ENCODE assay signal across 18 cellular contexts in genomic region chr1:153771241-153771640, GRCh38. TPM values are rescaled to one million over a fixed set of nuclear protein-coding genes. Genes with fewer than 3 reads are reported as not detected.
DNase-seq lines count a peak whose midpoint lies in the region; ATAC-seq and TF ChIP-seq lines count a peak whose summit lies in the region.
"Had no signal": no experiment of that assay in that cellular context is flagged by ENCODE, and none has a peak within 500 bp of the region (broad histone marks: within the 10 kb centered on the region; RNA-seq: fewer than 3 reads in every experiment).

No MANE protein-coding gene starts in this region.

- no peaks in the 10 kb centered on the region for H3K79me2 ChIP-seq in Loucy (ENCODE audit: insufficient read depth, low read length)

- peaks cover 27% of the 10 kb centered on the region; the same call in 1 of the 2 replicates for H3K36me3 ChIP-seq in Loucy (ENCODE audit: insufficient read depth, low read length)
- H3K36me3 ChIP-seq in ascending aorta, result peaks cover 50 to 65% of the 10 kb centered on the region in 2 donors
- H3K36me3 ChIP-seq in lower lobe of right lung, result peaks cover 71% of the 10 kb centered on the region

- H3K4me2 ChIP-seq in Loucy (ENCODE audit: low read depth, low read length, poor library complexity, severe bottlenecking), result peak overlapping the region; percentile 52

- H3K27ac Mint-ChIP-seq in activated T-helper 17 cell treated with anti-CD3 and anti-CD28 coated beads, Interleukin-2, amount 50 U/mL, for 72 hours, result no peak overlapping the region

- peaks cover 74% of the 10 kb centered on the region for H3K36me3 Mint-ChIP-seq in activated T-helper 17 cell treated with anti-CD3 and anti-CD28 coated beads, Interleukin-2, amount 50 U/mL, for 72 hours (ENCODE audit: low read depth)

- peak overlapping the region; percentile 60 for H3K9ac ChIP-seq in Loucy (ENCODE audit: low read depth, low read length, poor library complexity, severe bottlenecking)
- H3K9ac ChIP-seq: GM23248 had no signal

- H3K27ac ChIP-seq in ascending aorta (peak overlapping the region; percentile 57 to 72), lower lobe of right lung (peak overlapping the region; percentile 65), temporal lobe (ENCODE audit: low read depth, low read length) (peak overlapping the region; percentile 12)
- H3K27ac ChIP-seq: cardiac muscle cell, GM23248 had no signal

- H3K27me3 Mint-ChIP-seq in activated T-helper 17 cell treated with anti-CD3 and anti-CD28 coated beads, Interleukin-2, amount 50 U/mL, for 72 hours, result no peaks in the 10 kb centered on the region

- no peaks in the 10 kb centered on the region for H3K9me3 Mint-ChIP-seq in activated T-helper 17 cell treated with anti-CD3 and anti-CD28 coated beads, Interleukin-2, amount 50 U/mL, for 72 hours

- H3K4me1 ChIP-seq in Loucy (ENCODE audit: insufficient read depth, low read length, poor library complexity, severe bottlenecking) (peaks cover 17% of the 10 kb centered on the region), ascending aorta (peaks cover 5 to 32% of the 10 kb centered on the region in 2 donors), lower lobe of right lung (peaks cover 78% of the 10 kb centered on the region)

- H3K4me3 ChIP-seq in Loucy (ENCODE audit: low read length, poor library complexity, severe bottlenecking) (peak overlapping the region; percentile 2), ascending aorta (no peak overlapping the region), lower lobe of right lung (no peak overlapping the region)
- H3K4me3 ChIP-seq: cardiac muscle cell, GM23248, K562, left lung had no signal

- no peaks in the 10 kb centered on the region for H3K9me2 ChIP-seq in Loucy (replicated peaks; ENCODE audit: low read depth, low read length)

- intact Hi-C loops in ascending aorta (cut with DNase I), result loop anchor here (5.0 to 10.0 kb wide), 2 partner anchors 199 to 236 kb away; partner anchors contain the start of gene S100A6
- intact Hi-C loops in lower lobe of right lung (cut with DNase I), result no loop called here

- DNase-seq in ascending aorta (ENCODE audit: low spot score in 2 of 2), result no peak
- no peak for DNase-seq in lower lobe of right lung
- no peak for DNase-seq in nucleus accumbens (lab: John Stamatoyannopoulos, UW)
- no peak for DNase-seq in HT-29 (ENCODE audit: low spot score)
- DNase-seq: activated CD4-positive, alpha-beta T cell treated with anti-CD3 and anti-CD28 coated beads for 48 hours; activated CD8-positive, alpha-beta memory T cell treated with anti-CD3 and anti-CD28 coated beads, Interleukin-2, amount 50 U/mL, for 4 hours; activated gamma-delta T cell; COR-L47; DND-41; GM23248; left lung; SW 1271 had no signal

- no peaks in the 10 kb centered on the region; the same call in 1 of the 2 replicates for H3F3A ChIP-seq in Loucy (ENCODE audit: low read depth)

- TF ChIP-seq CTCF in Loucy (conservative IDR thresholded peaks at IDR 0.05; ENCODE audit: low read length) (no peak), ascending aorta (IDR thresholded peaks at IDR 0.05) (no peak), lower lobe of right lung (IDR thresholded peaks at IDR 0.05) (no peak)

- ATAC-seq in lower lobe of right lung, result no peak
- ATAC-seq in activated T-helper 17 cell treated with anti-CD3 and anti-CD28 coated beads, Interleukin-2, amount 50 U/mL, for 72 hours (replicated peaks), result no peak
- ATAC-seq: left lung had no signal

- peaks cover 3% of the 10 kb centered on the region for H3K4me1 Mint-ChIP-seq in activated T-helper 17 cell treated with anti-CD3 and anti-CD28 coated beads, Interleukin-2, amount 50 U/mL, for 72 hours

- H2AFZ ChIP-seq in Loucy (ENCODE audit: low read length), result no peak overlapping the region
- H2AFZ ChIP-seq: GM23248 had no signal

- H4K20me1 ChIP-seq in Loucy (ENCODE audit: insufficient read depth, low read length, poor library complexity, severe bottlenecking), result no peaks in the 10 kb centered on the region

- no peak overlapping the region for H3K4me3 Mint-ChIP-seq in activated T-helper 17 cell treated with anti-CD3 and anti-CD28 coated beads, Interleukin-2, amount 50 U/mL, for 72 hours

- H3K9me3 ChIP-seq in Loucy (ENCODE audit: insufficient read depth, low read depth, low read length) (no peaks in the 10 kb centered on the region), ascending aorta (no peaks in the 10 kb centered on the region), lower lobe of right lung (no peaks in the 10 kb centered on the region)
- H3K9me3 ChIP-seq: left lung, neutrophil had no signal

- H3K27me3 ChIP-seq in Loucy (ENCODE audit: insufficient read depth, low read length, poor library complexity, severe bottlenecking) (no peaks in the 10 kb centered on the region), ascending aorta (no peaks in the 10 kb centered on the region), lower lobe of right lung (ENCODE audit: low read depth) (no peaks in the 10 kb centered on the region)
- H3K27me3 ChIP-seq: cardiac muscle cell, left lung, neutrophil had no signal

RNA-seq across cellular contexts. Expression of gene SLC27A3, which starts 4.0 kb away (rescaled TPM):
- total RNA-seq in ascending aorta, result 315 TPM
- 99.6 TPM for total RNA-seq in lower lobe of right lung
- 9.3 TPM for total RNA-seq in temporal lobe
- total RNA-seq in activated T-helper 17 cell treated with anti-CD3 and anti-CD28 coated beads, Interleukin-2, amount 50 U/mL, for 72 hours, result 1 to 10 TPM; 9.7 to 9.8 TPM
- total RNA-seq in HT-29 (2014; rRNA removed; shearing (Covaris generic)), result 13.8 and 14.7 TPM in 2 replicates

RNA-seq across cellular contexts. Expression of gene INTS3, which starts 43.4 kb away (rescaled TPM):
- total RNA-seq in ascending aorta (55.9 TPM), lower lobe of right lung (77.3 TPM), temporal lobe (32.2 TPM)
- total RNA-seq in activated T-helper 17 cell treated with anti-CD3 and anti-CD28 coated beads, Interleukin-2, amount 50 U/mL, for 72 hours, result 100 to 1,000 TPM in 1 of 2 donors, 10 to 100 TPM in 1; 49.5 to 103 TPM
- 23.4 and 28.9 TPM in 2 replicates for total RNA-seq in HT-29 (2014; rRNA removed; shearing (Covaris generic))

Comparison
In these comparisons a context has a peak if more than half of its experiments do, and no peak if none do; other contexts are left out.
1. H3K27ac ChIP-seq: peak in every context shown above with its lines; median percentile 65 in lower lobe of right lung; 64 in ascending aorta; 12 in temporal lobe.